ENCODE assay signal across 2 cellular contexts in the genomic region with DNA sequence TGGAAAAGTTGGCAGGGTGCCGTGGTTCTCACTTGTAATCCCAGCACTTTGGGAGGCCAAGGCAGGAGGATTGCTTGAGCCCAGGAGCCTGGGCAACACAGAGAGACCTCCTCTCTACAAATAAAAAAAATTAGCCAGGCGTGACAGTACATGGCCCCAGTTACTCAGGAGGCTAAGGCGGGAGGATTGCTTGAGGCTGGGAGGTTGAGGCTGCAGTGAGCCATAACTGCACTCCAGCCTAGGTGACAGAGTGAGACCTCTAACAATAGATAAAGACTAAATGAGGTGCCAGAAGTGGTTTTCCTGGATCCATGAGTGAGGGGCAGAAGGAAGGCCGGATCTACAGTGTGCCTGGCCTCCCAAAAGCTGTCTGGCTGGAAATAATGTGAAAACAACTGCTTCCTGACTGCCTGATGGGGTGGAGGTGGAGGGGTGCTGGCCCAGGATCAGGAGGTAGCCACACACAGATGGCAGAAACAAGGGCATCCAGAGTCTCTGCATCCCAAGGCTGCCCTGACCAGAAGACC.
TF ChIP-seq lines count a peak whose summit lies in the region.

No MANE protein-coding gene starts in this region.

TF ChIP-seq in A549, 52 proteins besides CTCF, POLR2A, EP300 and RAD21:
- TF ChIP-seq HOXA7 (CRISPR knock-in tag; IDR thresholded peaks at IDR 0.05): no peak
- TF ChIP-seq, protein P1, sequence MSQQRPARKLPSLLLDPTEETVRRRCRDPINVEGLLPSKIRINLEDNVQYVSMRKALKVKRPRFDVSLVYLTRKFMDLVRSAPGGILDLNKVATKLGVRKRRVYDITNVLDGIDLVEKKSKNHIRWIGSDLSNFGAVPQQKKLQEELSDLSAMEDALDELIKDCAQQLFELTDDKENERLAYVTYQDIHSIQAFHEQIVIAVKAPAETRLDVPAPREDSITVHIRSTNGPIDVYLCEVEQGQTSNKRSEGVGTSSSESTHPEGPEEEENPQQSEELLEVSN (IDR thresholded peaks at IDR 0.05; ENCODE audit: borderline replicate concordance, low read depth): no peak
- TF ChIP-seq ESRRA (IDR thresholded peaks at IDR 0.05; ENCODE audit: borderline replicate concordance, low read length): no peak
- TF ChIP-seq BHLHE40 (IDR thresholded peaks at IDR 0.05; ENCODE audit: low read depth, low read length): no peak
- TF ChIP-seq KDM5A (IDR thresholded peaks at IDR 0.05): no peak
- TF ChIP-seq HDAC2 (IDR thresholded peaks at IDR 0.05): no peak
- no peak for TF ChIP-seq MYC (IDR thresholded peaks at IDR 0.05; ENCODE audit: borderline replicate concordance, low read length)
- no peak for TF ChIP-seq ZC3H11A (IDR thresholded peaks at IDR 0.05)
- TF ChIP-seq ZFP36 (IDR thresholded peaks at IDR 0.05; ENCODE audit: borderline replicate concordance, partially characterized antibody): no peak

TF ChIP-seq in endothelial cell of umbilical vein, 7 proteins besides CTCF, POLR2A, EP300 and RAD21:
- TF ChIP-seq POLR2AphosphoS5 (IDR thresholded peaks at IDR 0.05; ENCODE audit: insufficient read depth, low read depth, low read length): no peak
- TF ChIP-seq MYC (IDR thresholded peaks at IDR 0.05; ENCODE audit: low read depth, low read length): no peak
- TF ChIP-seq FOS (IDR thresholded peaks at IDR 0.05; ENCODE audit: borderline replicate concordance, insufficient read depth, low read length): no peak
- no peak for TF ChIP-seq JUN (IDR thresholded peaks at IDR 0.05; ENCODE audit: borderline replicate concordance, insufficient read depth, insufficient read length, low read depth)
- TF ChIP-seq GATA2 (IDR thresholded peaks at IDR 0.05; ENCODE audit: insufficient read depth, insufficient read length, low read depth, low read length): no peak
- TF ChIP-seq, protein P2, sequence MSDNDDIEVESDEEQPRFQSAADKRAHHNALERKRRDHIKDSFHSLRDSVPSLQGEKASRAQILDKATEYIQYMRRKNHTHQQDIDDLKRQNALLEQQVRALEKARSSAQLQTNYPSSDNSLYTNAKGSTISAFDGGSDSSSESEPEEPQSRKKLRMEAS (IDR thresholded peaks at IDR 0.05; ENCODE audit: insufficient read depth, insufficient read length): no peak
- no peak for TF ChIP-seq EZH2 (IDR thresholded peaks at IDR 0.05; ENCODE audit: borderline replicate concordance, low read depth, low read length, severe bottlenecking)
